8 cellular contexts compared by ENCODE assay signal in genomic region chr1:155135416-155136197, GRCh38. TPM values are rescaled to one million over a fixed set of nuclear protein-coding genes. Genes with fewer than 3 reads are reported as not detected.
A peak's percentile ranks its signal among the peaks of the same experiment; 100 is the strongest.
DNase-seq lines count a peak whose midpoint lies in the region; ATAC-seq and TF ChIP-seq lines count a peak whose summit lies in the region.

Gene SLC50A1 (plus strand): TSS chr1:155135852. CDS start chr1:155135912, 60 bp downstream.

- H3K36me3 ChIP-seq in adrenal gland (replicated peaks in 1 of 2) = peaks cover 0 to 33% of the 10 kb centered on the region in 2 donors
- H3K36me3 ChIP-seq in heart right ventricle = peaks cover 0 to 64% (median 29%) of the 10 kb centered on the region in 9 donors
- peaks cover 47% of the 10 kb centered on the region for H3K36me3 ChIP-seq in upper lobe of right lung

- DNase-seq in GM13976 (ENCODE audit: low spot score) (peak; percentile 97), NCI-H1694 (lab: John Stamatoyannopoulos, UW) (peak; percentile 96), adrenal gland (peak; percentile 95 to 97 (median 96)), heart right ventricle (peak; percentile 94 to 95), progenitor cell of endocrine pancreas (ENCODE audit: low spot score, unreplicated experiment) (peak; percentile 97), upper lobe of right lung (peak; percentile 98)

- peak within 1 kb of the TSS; percentile 95 to 100 (median 99) for H3K27ac ChIP-seq in adrenal gland
- peak within 1 kb of the TSS; percentile 82 to 100 (median 98) for H3K27ac ChIP-seq in heart right ventricle
- H3K27ac ChIP-seq in upper lobe of right lung = peak within 1 kb of the TSS; percentile 91

- H3K4me1 Mint-ChIP-seq in progenitor cell of endocrine pancreas (ENCODE audit: low read depth) = peaks cover 27% of the 10 kb centered on the region

- TF ChIP-seq CTCF in GM13976 (IDR thresholded peaks at IDR 0.05; ENCODE audit: borderline replicate concordance, control extremely low read depth, extremely low read depth, insufficient read depth, missing control alignments) (no peak), adrenal gland (IDR thresholded peaks at IDR 0.05) (peak; percentile 18 to 75 (median 58)), heart right ventricle (IDR thresholded peaks at IDR 0.05) (peak in 7 of 9 donors; percentile 20 to 64 (median 41)), progenitor cell of endocrine pancreas (IDR thresholded peaks at IDR 0.05; ENCODE audit: unreplicated experiment) (no peak), upper lobe of right lung (IDR thresholded peaks at IDR 0.05) (peak; percentile 30)

- TF ChIP-seq POLR2A in adrenal gland (IDR thresholded peaks at IDR 0.05) = peak; percentile 70 to 97

- intact Hi-C loops in T-helper 1 cell treated with Interleukin-12 subunit alpha and Interleukin-12 subunit beta and Interleukin-4 antibody, amounts not matched to agents 30 ng/mL and 1 ng/mL, for 36 hours (cut with micrococcal nuclease) = loop anchor here (1.0 to 5.0 kb wide), 6 partner anchors 8 to 919 kb away; partner anchors contain the start of genes EFNA1, LAMTOR2, RUSC1 and UBE2Q1
- intact Hi-C loops in adrenal gland (cut with DNase I) = no loop called here
- intact Hi-C loops in heart right ventricle (cut with DNase I) = loop anchor here in 3 of 10 donors (2.0 to 5.0 kb wide), 3 partner anchors 31 to 48 kb away; partner anchors contain the start of genes KRTCAP2 (in 1 of the 3) and TRIM46 (in 1 of the 3)
- intact Hi-C loops in upper lobe of right lung (cut with DNase I) = no loop called here

- H3K27me3 ChIP-seq in adrenal gland (no peaks in the 10 kb centered on the region), heart right ventricle (no peaks in the 10 kb centered on the region), upper lobe of right lung (no peaks in the 10 kb centered on the region)

- 0 to 1% (median 0%) methylated on average over 39 to 61 of the region's 62 CpGs for WGBS in adrenal gland, 4 donors
- WGBS in heart right ventricle, 2 donors = 1% methylated on average over 62 of the region's 62 CpGs

- peak within 1 kb of the TSS; percentile 97 for H3K4me3 Mint-ChIP-seq in progenitor cell of endocrine pancreas (ENCODE audit: low read depth)

- peaks cover 25 to 36% of the 10 kb centered on the region in 2 donors for H3K4me1 ChIP-seq in adrenal gland (replicated peaks in 1 of 2)
- H3K4me1 ChIP-seq in heart right ventricle = peaks cover 14 to 90% (median 76%) of the 10 kb centered on the region in 9 donors
- H3K4me1 ChIP-seq in upper lobe of right lung = peaks cover 45% of the 10 kb centered on the region

- H3K4me3 ChIP-seq in adrenal gland (peak within 1 kb of the TSS; percentile 39 to 91 (median 62)), heart right ventricle (peak within 1 kb of the TSS; percentile 29 to 76 (median 66)), upper lobe of right lung (peak within 1 kb of the TSS; percentile 60)

- H3K9me3 Mint-ChIP-seq in progenitor cell of endocrine pancreas (ENCODE audit: low read depth) = no peaks in the 10 kb centered on the region

- H3K9me3 ChIP-seq in adrenal gland (replicated peaks in 1 of 3) (no peaks in the 10 kb centered on the region), heart right ventricle (no peaks in the 10 kb centered on the region), upper lobe of right lung (no peaks in the 10 kb centered on the region)

- no peaks in the 10 kb centered on the region for H3K27me3 Mint-ChIP-seq in progenitor cell of endocrine pancreas

- peak; percentile 64 for ATAC-seq in HG02884 (IDR thresholded peaks at IDR 0.05; ENCODE audit: unreplicated experiment)
- ATAC-seq in heart right ventricle = peak; percentile 89 to 95 (median 94)
- peak; percentile 91 for ATAC-seq in upper lobe of right lung

- in situ Hi-C loops in GM13976 (cut with MboI; ENCODE audit: low sequenced_read_pairs, unreplicated experiment) = no loop called here

- peak within 1 kb of the TSS; percentile 99 for H3K27ac Mint-ChIP-seq in progenitor cell of endocrine pancreas

- peaks cover 11% of the 10 kb centered on the region for H3K36me3 Mint-ChIP-seq in progenitor cell of endocrine pancreas (ENCODE audit: insufficient read depth)

RNA-seq across cellular contexts. Expression of gene SLC50A1, which starts in this region (rescaled TPM):
- 27.9 and 32.5 TPM in 2 replicates for total RNA-seq in T-helper 1 cell treated with Interleukin-12 subunit alpha and Interleukin-12 subunit beta and Interleukin-4 antibody, amounts not matched to agents 30 ng/mL and 1 ng/mL, for 36 hours
- total RNA-seq in adrenal gland = 100 to 1,000 TPM in 1 of 8 donors, 10 to 100 TPM in 7; 31.7 to 108 (median 49.9) TPM
- polyA plus RNA-seq in adrenal gland = 100 to 1,000 TPM in 1 of 3 donors, 10 to 100 TPM in 2; 55.2 to 172 (median 61.8) TPM
- 10 to 100 TPM in 2 of 10 donors, 1 to 10 TPM in 8; 5.5 to 16.8 (median 7.9) TPM for total RNA-seq in heart right ventricle
- 10 to 100 TPM; 23.2 to 33.7 TPM for polyA plus RNA-seq in heart right ventricle
- total RNA-seq in progenitor cell of endocrine pancreas = 33.3 and 35.5 TPM in 2 replicates
- total RNA-seq in upper lobe of right lung = 44.7 TPM

Comparison
In these comparisons a context has a peak if more than half of its experiments do, and no peak if none do; other contexts are left out.
1. Peak in every context shown above with its lines: DNase-seq, ATAC-seq, H3K4me3 ChIP-seq and H3K27ac ChIP-seq.
2. CTCF ChIP-seq: peak in adrenal gland (6 of 6), heart right ventricle (7 of 9) and upper lobe of right lung (single experiment); none in GM13976 (single experiment) and progenitor cell of endocrine pancreas (single experiment).